Comparison of ENCODE assay signal across 7 cellular contexts in the genomic region with DNA sequence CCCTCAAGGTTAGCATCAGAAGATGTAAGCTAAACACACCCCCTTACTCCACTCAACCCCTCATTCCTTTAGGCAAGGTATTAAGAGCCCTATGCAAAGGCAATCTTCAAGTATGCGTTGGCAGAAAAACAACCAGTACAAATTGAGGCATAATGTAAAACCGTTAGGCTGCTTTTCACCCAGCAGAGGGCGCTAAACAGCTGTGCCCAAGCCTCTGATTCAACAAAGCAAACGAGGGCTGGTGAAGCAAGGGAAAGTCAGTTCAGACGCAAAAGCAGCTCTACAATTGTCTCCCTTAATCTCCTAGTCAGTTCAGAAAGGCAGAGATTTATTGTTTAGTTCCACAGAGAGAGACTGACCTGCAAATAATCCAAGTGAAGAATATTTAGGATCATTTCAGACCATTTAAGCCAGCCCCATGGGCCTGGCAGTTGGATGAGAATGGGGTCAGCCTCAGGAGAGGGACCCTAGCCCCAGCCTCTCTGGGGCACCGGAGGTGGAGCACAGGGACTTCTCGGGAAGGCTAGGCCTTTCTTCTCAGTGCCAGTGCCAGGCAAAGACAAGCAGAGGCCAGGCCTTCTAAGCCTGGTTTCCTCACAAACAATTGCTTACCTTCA. TPM values are rescaled to one million over a fixed set of nuclear protein-coding genes. Genes with fewer than 3 reads are reported as not detected.
DNase-seq lines count a peak whose midpoint lies in the region; ATAC-seq, FAIRE-seq and TF ChIP-seq lines count a peak whose summit lies in the region.

No MANE protein-coding gene starts in this region.

- no peaks in the 10 kb centered on the region for H3K9me3 ChIP-seq in neuronal stem cell (replicated peaks in 1 of 2; ENCODE audit: control insufficient read depth in 2 of 2, insufficient read depth in 1 of 2, low read depth in 1 of 2, low read length in 2 of 2)
- no peaks in the 10 kb centered on the region for H3K9me3 ChIP-seq in suprapubic skin

- H3K9ac ChIP-seq in neuronal stem cell (ENCODE audit: low read depth, low read length, poor library complexity), result no peak overlapping the region

- FAIRE-seq in GM12892 (lab: Jason Lieb, UNC), result peak; percentile 94

- H2BK120ac ChIP-seq in neuronal stem cell (ENCODE audit: low read depth, low read length), result no peak overlapping the region

- no peak overlapping the region for H2BK15ac ChIP-seq in neuronal stem cell (ENCODE audit: low read length)

- no peak overlapping the region for H3K18ac ChIP-seq in neuronal stem cell (ENCODE audit: low read length)

- H3K27ac ChIP-seq in RWPE1, result peak overlapping the region; percentile 63
- peak overlapping the region; percentile 61 for H3K27ac ChIP-seq in neuronal stem cell (replicated peaks; ENCODE audit: low read length)
- peak overlapping the region; percentile 20 for H3K27ac ChIP-seq in suprapubic skin

- no peak overlapping the region for H2BK5ac ChIP-seq in neuronal stem cell (ENCODE audit: low read length)

- TF ChIP-seq POLR2A in GM12892 (IDR thresholded peaks at IDR 0.05; ENCODE audit: low read depth, low read length), result no peak
- TF ChIP-seq POLR2A in suprapubic skin (IDR thresholded peaks at IDR 0.05), result no peak

- peak overlapping the region; percentile 10 for H3K4me3 Mint-ChIP-seq in activated T-helper 17 cell treated with anti-CD3 and anti-CD28 coated beads, Interleukin-2, amount 50 U/mL, for 72 hours

- no peak overlapping the region for H2AK5ac ChIP-seq in neuronal stem cell (ENCODE audit: low read depth, low read length)

- H3K27me3 ChIP-seq in neuronal stem cell (ENCODE audit: control insufficient read depth in 3 of 3, insufficient read depth in 3 of 3, low read depth in 1 of 3, low read length in 3 of 3) (no peaks in the 10 kb centered on the region), suprapubic skin (no peaks in the 10 kb centered on the region)

- H3K4me3 ChIP-seq in fibroblast of the aortic adventitia (ENCODE audit: low read depth, low read length) (no peak overlapping the region), neuronal stem cell (ENCODE audit: low read length in 2 of 2) (peak overlapping the region in 1 of 2 donors; percentile 10), suprapubic skin (no peak overlapping the region)

- H3K27me3 Mint-ChIP-seq in activated T-helper 17 cell treated with anti-CD3 and anti-CD28 coated beads, Interleukin-2, amount 50 U/mL, for 72 hours, result no peaks in the 10 kb centered on the region

- no peak overlapping the region for H3K4ac ChIP-seq in neuronal stem cell (ENCODE audit: low read length)

- no peak overlapping the region for H3K4me2 ChIP-seq in neuronal stem cell (ENCODE audit: insufficient read depth, low read length, poor library complexity, severe bottlenecking)

- peak overlapping the region; percentile 66 for H2AFZ ChIP-seq in neuronal stem cell (ENCODE audit: low read length)

- CTCF ChIA-PET in RWPE1 (lab: Yijun Ruan, JAX), result interaction anchor here (0.6 to 1.5 kb wide), 14 partner anchors 21 to 340 kb away, joined by 3 to 10 read pairs (median 3); a partner anchor contains a TSS

- peak overlapping the region; percentile 3 for H3K27ac Mint-ChIP-seq in activated T-helper 17 cell treated with anti-CD3 and anti-CD28 coated beads, Interleukin-2, amount 50 U/mL, for 72 hours

- peak; percentile 79 for ATAC-seq in activated T-helper 17 cell treated with anti-CD3 and anti-CD28 coated beads, Interleukin-2, amount 50 U/mL, for 72 hours (replicated peaks)

- H3K9me3 Mint-ChIP-seq in activated T-helper 17 cell treated with anti-CD3 and anti-CD28 coated beads, Interleukin-2, amount 50 U/mL, for 72 hours, result no peaks in the 10 kb centered on the region

- H3K23ac ChIP-seq in neuronal stem cell (ENCODE audit: low read depth, low read length, poor library complexity), result no peak overlapping the region

- POLR2A ChIA-PET in RWPE1 (lab: Yijun Ruan, JAX; ENCODE audit: low non-redundant PET), result no interaction called here

- H3K79me1 ChIP-seq in neuronal stem cell (ENCODE audit: low read depth, low read length), result peaks cover 3% of the 10 kb centered on the region

- no peak overlapping the region for H2BK12ac ChIP-seq in neuronal stem cell (ENCODE audit: low read length)

- H3K36me3 Mint-ChIP-seq in activated T-helper 17 cell treated with anti-CD3 and anti-CD28 coated beads, Interleukin-2, amount 50 U/mL, for 72 hours (ENCODE audit: low read depth), result no peaks in the 10 kb centered on the region

- H3K36me3 ChIP-seq in neuronal stem cell (replicated peaks in 1 of 2; ENCODE audit: control insufficient read depth in 2 of 2, insufficient read depth in 2 of 2, low read length in 2 of 2) (no peaks in the 10 kb centered on the region), suprapubic skin (no peaks in the 10 kb centered on the region)

- no peak overlapping the region for H4K8ac ChIP-seq in neuronal stem cell (ENCODE audit: low read depth, low read length)

- H3K4me1 Mint-ChIP-seq in activated T-helper 17 cell treated with anti-CD3 and anti-CD28 coated beads, Interleukin-2, amount 50 U/mL, for 72 hours, result peaks cover 47% of the 10 kb centered on the region

- DNase-seq in GM12892 (ENCODE audit: insufficient read length) (no peak), M059J (ENCODE audit: low read depth) (peak; percentile 78), RWPE1 (ENCODE audit: low spot score) (peak; percentile 80), fibroblast of the aortic adventitia (ENCODE audit: low read depth) (peak; percentile 94), neuronal stem cell (ENCODE audit: low spot score) (peak; percentile 83), suprapubic skin (ENCODE audit: low spot score in 2 of 2) (peak in 1 of 2 donors; percentile 70)

- H4K91ac ChIP-seq in neuronal stem cell (ENCODE audit: low read depth, low read length, poor library complexity), result no peak overlapping the region

- TF ChIP-seq CTCF in RWPE1 (conservative IDR thresholded peaks at IDR 0.05; ENCODE audit: low read depth) (peak; percentile 94), fibroblast of the aortic adventitia (IDR thresholded peaks at IDR 0.05; ENCODE audit: insufficient read depth, low read length) (peak; percentile 96), suprapubic skin (IDR thresholded peaks at IDR 0.05) (peak; percentile 74 to 85)

- no peak overlapping the region for H3K14ac ChIP-seq in neuronal stem cell (ENCODE audit: low read length)

- WGBS in neuronal stem cell (ENCODE audit: extremely low coverage in 2 of 2, insufficient read length in 2 of 2, insufficient replicate concordance in 1 of 2), 2 donors, result no CpG with 5 or more reads among the region's 7 CpGs
- WGBS in suprapubic skin, result 11% methylated on average over 7 of the region's 7 CpGs

- H3K4me1 ChIP-seq in neuronal stem cell (ENCODE audit: control insufficient read depth in 2 of 2, insufficient read depth in 1 of 2, low read depth in 1 of 2, low read length in 2 of 2) (peaks cover 6 to 20% of the 10 kb centered on the region in 2 donors), suprapubic skin (peaks cover 36% of the 10 kb centered on the region)

- TF ChIP-seq EP300 in suprapubic skin (IDR thresholded peaks at IDR 0.05), result no peak

RNA-seq across cellular contexts. Expression of a gene that starts 23.5 kb away (rescaled TPM):
- polyA plus RNA-seq in GM12892 (2012; ENCODE audit: missing spikeins), result 14.3 TPM
- 17.5 and 26.1 TPM in 2 replicates for total RNA-seq in M059J (2014; rRNA removed; shearing (Covaris generic))
- 10 to 100 TPM; 31.4 to 37.7 TPM for total RNA-seq in activated T-helper 17 cell treated with anti-CD3 and anti-CD28 coated beads, Interleukin-2, amount 50 U/mL, for 72 hours
- total RNA-seq in fibroblast of the aortic adventitia (ENCODE audit: low replicate concordance) (15.8 and 25.2 TPM in 2 replicates), suprapubic skin (10 to 100 TPM; 34.9 to 67.6 (median 48.1) TPM)
- 39.6 TPM for polyA plus RNA-seq in neuronal stem cell (2013, experiment 1 of 2)
- polyA plus RNA-seq in neuronal stem cell (2013, experiment 2 of 2), result 39.8 TPM
